ENCODE assay signal across 10 cellular contexts in the genomic region with DNA sequence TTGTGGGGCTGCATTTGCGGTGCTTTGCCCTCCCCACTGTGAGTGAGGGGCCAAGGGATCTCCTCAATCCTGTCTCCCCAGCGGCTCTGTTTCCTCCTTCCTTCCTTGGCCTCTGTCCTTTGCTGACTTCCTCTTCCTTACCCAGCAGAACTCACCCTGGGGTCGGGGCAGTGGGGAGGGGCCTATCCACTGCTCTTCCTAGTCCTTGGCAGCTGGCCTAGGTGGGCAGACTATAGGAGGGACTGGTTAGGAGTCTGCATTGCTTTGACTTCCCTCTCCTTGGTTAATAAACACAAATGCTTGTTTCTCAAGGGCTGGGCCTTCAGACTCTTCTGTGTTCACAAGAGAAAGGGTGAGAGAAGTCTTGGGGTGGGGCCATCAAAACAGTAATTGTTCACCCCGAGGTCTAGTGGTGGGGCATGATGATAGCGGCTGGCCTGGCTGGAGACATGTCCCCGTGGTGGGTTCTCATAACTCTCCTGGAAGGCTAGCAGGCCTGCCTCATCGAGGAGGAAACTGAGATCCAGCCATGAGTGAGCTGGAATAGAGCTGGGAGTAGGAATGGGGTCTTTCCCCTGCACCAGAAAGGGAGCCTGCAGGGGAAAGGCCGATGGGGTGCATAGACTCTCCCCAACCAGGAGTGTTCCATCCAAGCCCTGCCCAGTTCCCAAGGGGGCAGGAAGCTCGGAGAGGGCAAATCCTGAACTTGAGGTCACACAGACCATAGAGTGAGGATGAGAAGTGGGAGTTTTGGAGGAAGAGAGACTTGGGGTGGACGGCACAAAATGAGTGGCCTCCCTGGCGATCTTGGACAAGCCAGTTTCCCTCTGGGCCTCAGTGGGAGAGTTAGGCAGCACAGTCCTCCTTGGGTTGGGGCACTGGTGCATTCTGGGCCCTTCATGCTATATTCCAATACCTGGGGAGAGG. TPM values are rescaled to one million over a fixed set of nuclear protein-coding genes. Genes with fewer than 3 reads are reported as not detected.
DNase-seq lines count a peak whose midpoint lies in the region; ATAC-seq, FAIRE-seq and TF ChIP-seq lines count a peak whose summit lies in the region.
"Had no signal": no experiment of that assay in that cellular context is flagged by ENCODE, and none has a peak within 500 bp of the region (broad histone marks: within the 10 kb centered on the region; RNA-seq: fewer than 3 reads in every experiment).

No MANE protein-coding gene starts in this region.

- no peak for ATAC-seq in K562
- ATAC-seq in GM19328 (IDR thresholded peaks at IDR 0.05; ENCODE audit: unreplicated experiment): no peak

- H3K4me1 Mint-ChIP-seq in osteocyte (ENCODE audit: unreplicated experiment) (peaks cover 6% of the 10 kb centered on the region), MCF 10A (ENCODE audit: insufficient read depth, unreplicated experiment) (peaks cover 15% of the 10 kb centered on the region)

- no peak for TF ChIP-seq POLR2A in GM12891 (IDR thresholded peaks at IDR 0.05; ENCODE audit: low read depth, low read length)
- TF ChIP-seq POLR2A in NB4 (IDR thresholded peaks at IDR 0.05; ENCODE audit: extremely low read depth, insufficient read length): no peak
- no peak for TF ChIP-seq POLR2A in K562 (conservative IDR thresholded peaks at IDR 0.05)

- CTCF ChIA-PET in K562 (lab: Yijun Ruan, JAX; ENCODE audit: low intra/inter-chr PET ratio) (no interaction called here), MCF 10A (lab: Yijun Ruan, JAX) (interaction anchor here (0.6 to 1.0 kb wide), 2 partner anchors 109 to 1723 kb away, joined by 3 to 4 read pairs; no protein-coding TSS in a partner anchor)

- no peaks in the 10 kb centered on the region; the same call in 1 of the 3 replicates for H3K79me2 ChIP-seq in K562 (ENCODE audit: control insufficient read depth, insufficient read depth, low read length)

- no peak overlapping the region for H3K4me2 ChIP-seq in K562 (ENCODE audit: insufficient read depth, low read length)
- H3K4me2 ChIP-seq: PC-9 had no signal

- no peak for TF ChIP-seq RAD21 in K562 (CRISPR knock-in tag; conservative IDR thresholded peaks at IDR 0.05 in 1 of 2, IDR thresholded peaks at IDR 0.05 in 1 of 2)

- intact Hi-C loops in K562 (cut with micrococcal nuclease) (no loop called here), MCF 10A (cut with micrococcal nuclease) (no loop called here)

- H3K27ac Mint-ChIP-seq in osteocyte (ENCODE audit: unreplicated experiment) (no peak overlapping the region), MCF 10A (ENCODE audit: low read depth, unreplicated experiment) (no peak overlapping the region)

- H3K36me3 Mint-ChIP-seq in osteocyte (ENCODE audit: unreplicated experiment) (no peaks in the 10 kb centered on the region), MCF 10A (ENCODE audit: insufficient read depth, unreplicated experiment) (peaks cover 6% of the 10 kb centered on the region)

- no peak for TF ChIP-seq EP300 in K562 (IDR thresholded peaks at IDR 0.05; ENCODE audit: low read length)

- in situ Hi-C loops in K562 (cut with MboI): no loop called here

- H3K4me3 Mint-ChIP-seq in osteocyte (ENCODE audit: unreplicated experiment) (peak overlapping the region; percentile 32), MCF 10A (ENCODE audit: unreplicated experiment) (no peak overlapping the region)

- BruUV-seq in K562 (replicated peaks; lab: Mats Ljungman, UMichigan): no TSS peak
- BruUV-seq in MCF 10A (replicated peaks; lab: Mats Ljungman, UMichigan): no TSS peak

- POLR2A ChIA-PET in K562 (lab: Yijun Ruan, JAX) (interaction anchor here (0.7 to 0.8 kb wide), 2 partner anchors 8 to 13 kb away, joined by 3 read pairs; partner anchors contain the start of gene FAM110A), MCF 10A (lab: Yijun Ruan, JAX) (interaction anchor here (0.8 to 0.9 kb wide), 2 partner anchors 9 to 10 kb away, joined by 3 to 4 read pairs; no protein-coding TSS in a partner anchor)

- no peak for DNase-seq in GM12891 (ENCODE audit: insufficient read length, low spot score)
- peak; percentile 64 for DNase-seq in NB4 (ENCODE audit: low read depth)
- DNase-seq in K562 (ENCODE audit: extremely low read depth in 1 of 4, low spot score in 3 of 4): no peak
- no peak for DNase-seq in osteocyte (ENCODE audit: extremely low spot score, unreplicated experiment)
- no peak for DNase-seq in NCI-H1436 treated with DMSO at 0.1 percent for 48 hours (lab: John Stamatoyannopoulos, UW)
- no peak for DNase-seq in AG08396 (ENCODE audit: low spot score)
- no peak for DNase-seq in MCF 10A (ENCODE audit: unreplicated experiment)
- DNase-seq: PC-9 had no signal

- no peak overlapping the region for H2AFZ ChIP-seq in K562 (ENCODE audit: low read depth, low read length)
- H2AFZ ChIP-seq: PC-9 had no signal

- peaks cover 3% of the 10 kb centered on the region for H3K9me1 ChIP-seq in K562 (ENCODE audit: control insufficient read depth, insufficient read depth, low read length)

- H3K27me3 ChIP-seq in K562 (ENCODE audit: control insufficient read depth in 2 of 2, insufficient read depth in 2 of 2, low read length in 2 of 2): no peaks in the 10 kb centered on the region

- TF ChIP-seq CTCF in NB4 (IDR thresholded peaks at IDR 0.05; ENCODE audit: low read depth, low read length) (no peak), K562 (IDR thresholded peaks at IDR 0.05 in 2 of 3, conservative IDR thresholded peaks at IDR 0.05 in 1 of 3; ENCODE audit: insufficient read depth in 2 of 3, low read depth in 1 of 3, low read length in 3 of 3) (no peak), osteocyte (IDR thresholded peaks at IDR 0.05) (no peak), MCF 10A (IDR thresholded peaks at IDR 0.05; ENCODE audit: unreplicated experiment) (no peak)

- peak; percentile 48 for FAIRE-seq in GM12891 (lab: Jason Lieb, UNC)
- FAIRE-seq in K562 (lab: Jason Lieb, UNC): no peak

- no peak overlapping the region for H3K27ac ChIP-seq in K562 (ENCODE audit: extremely low read depth, low read depth, low read length)
- H3K27ac ChIP-seq: PC-9 had no signal

- H3K36me3 ChIP-seq in K562 (ENCODE audit: control insufficient read depth, insufficient read depth, low read length): peaks cover 11% of the 10 kb centered on the region; the same call in 1 of the 3 replicates

- WGBS in K562 (ENCODE audit: insufficient coverage, low coverage, missing lambda C conversion rate): 68% methylated on average over 7 of the region's 11 CpGs

- H3K9me3 ChIP-seq in K562 (replicated peaks; ENCODE audit: control insufficient read depth, insufficient read depth, low read depth, low read length): no peaks in the 10 kb centered on the region

- H3K9ac ChIP-seq in K562 (ENCODE audit: insufficient read depth in 1 of 2, low read depth in 2 of 2, low read length in 2 of 2): peak overlapping the region in 1 of 2 experiments; percentile 28; a peak in 2 of 4 replicates

- H3K27me3 Mint-ChIP-seq in osteocyte (ENCODE audit: unreplicated experiment) (no peaks in the 10 kb centered on the region), MCF 10A (ENCODE audit: insufficient read depth, unreplicated experiment) (no peaks in the 10 kb centered on the region)

- H4K20me1 ChIP-seq in K562 (replicated peaks; ENCODE audit: control insufficient read depth, insufficient read depth, low read length): 0 out of 2 replicates have a peak, but pooled peaks cover 11% of the 10 kb centered on the region

- H3K9me3 Mint-ChIP-seq in osteocyte (ENCODE audit: unreplicated experiment) (no peaks in the 10 kb centered on the region), MCF 10A (ENCODE audit: unreplicated experiment) (no peaks in the 10 kb centered on the region)

- H3K4me3 ChIP-seq in NB4 (ENCODE audit: low read depth, low read length) (no peak overlapping the region), K562 (no peak overlapping the region)
- H3K4me3 ChIP-seq: lung, PC-9 had no signal

- H3K4me1 ChIP-seq in K562 (replicated peaks in 1 of 2; ENCODE audit: control insufficient read depth in 2 of 2, insufficient read depth in 2 of 2, low read length in 2 of 2): peaks cover 11 to 47% of the 10 kb centered on the region in 2 experiments; a peak in 4 of 5 replicates

TF ChIP-seq in GM12891, 5 proteins besides CTCF, POLR2A, EP300 and RAD21:
- TF ChIP-seq PAX5 (IDR thresholded peaks at IDR 0.05; ENCODE audit: insufficient read depth, low read length, severe bottlenecking) (no peak), SPI1 (IDR thresholded peaks at IDR 0.05; ENCODE audit: low read depth, low read length) (no peak)

TF ChIP-seq in K562, 482 proteins besides CTCF, POLR2A, EP300 and RAD21 (continues in another document):
- TF ChIP-seq XRCC4 (IDR thresholded peaks at IDR 0.05; ENCODE audit: extremely low read depth, insufficient read depth, insufficient read length) (no peak), SPI1 (IDR thresholded peaks at IDR 0.05; ENCODE audit: borderline replicate concordance, low read depth, low read length) (peak; percentile 41; the same call in 1 of the 2 replicates), MTF1 (CRISPR knock-in tag; IDR thresholded peaks at IDR 0.05; ENCODE audit: borderline replicate concordance) (no peak)

RNA-seq across cellular contexts. Expression of gene FAM110A, which starts 12.7 kb away (rescaled TPM):
- 4.0 TPM for polyA plus RNA-seq in GM12891 (2012; ENCODE audit: low read depth, missing spikeins)
- total RNA-seq in K562 (2011; cell fraction: chromatin; rRNA removed; ENCODE audit: low replicate concordance): 5.9 and 9.9 TPM in 2 replicates
- total RNA-seq in K562 (2011; cell fraction: nucleolus; rRNA removed): 7.8 and 8.4 TPM in 2 replicates
- 4.7 and 6.6 TPM in 2 replicates for total RNA-seq in K562 (2011; cell fraction: nucleoplasm; rRNA removed)
- total RNA-seq in K562 (2014; rRNA removed): 7.3 and 8.5 TPM in 2 replicates
- total RNA-seq in K562 (2014; rRNA removed; fragmentation: Illumina TruSeq; extraction: Trizol): 2.0 and 2.2 TPM in 2 replicates
- total RNA-seq in K562 (2015; rRNA removed; fragmentation: Illumina TruSeq; extraction: Trizol): 3.3 and 4.1 TPM in 2 replicates
- 15.5 and 15.7 TPM in 2 replicates for total RNA-seq in K562 (2021)
- polyA plus RNA-seq in K562 (2011; rRNA removed): 3.6 and 10.0 TPM in 2 replicates
- 9.4 and 16.0 TPM in 2 replicates for polyA plus RNA-seq in K562 (2011; cell fraction: cytosol; rRNA removed)
- polyA plus RNA-seq in K562 (2011; cell fraction: nucleus; rRNA removed): 9.5 and 9.7 TPM in 2 replicates
- 7.9 and 9.5 TPM in 2 replicates for polyA plus RNA-seq in K562 (2012)
- 6.0 and 8.2 TPM in 2 replicates for polyA plus RNA-seq in K562 (2014; fragmentation: Illumina TruSeq; extraction: Trizol)
- under 1 TPM; 0.73 to 0.93 TPM for polyA plus RNA-seq in K562 (2014; fragmentation: Nextera tagmentation; extraction: Ambion mirVana)
- 9.4 and 11.4 TPM in 2 replicates for polyA plus RNA-seq in K562 (2014; rRNA removed)
- 2.6 and 4.1 TPM in 2 replicates for polyA minus RNA-seq in K562 (2011; rRNA and poly(A)+ RNA removed)
- polyA minus RNA-seq in K562 (2011; cell fraction: cytosol; rRNA and poly(A)+ RNA removed): 3.7 and 8.8 TPM in 2 replicates
- 2.4 and 4.6 TPM in 2 replicates for polyA minus RNA-seq in K562 (2011; cell fraction: nucleus; rRNA and poly(A)+ RNA removed)
- total RNA-seq in osteocyte: 2.6 and 2.7 TPM in 2 replicates
- 9.2 and 13.6 TPM in 2 replicates for total RNA-seq in MCF 10A (2022)
